ENCODE assay signal across 8 cellular contexts in genomic region chr17:7916799-7917198, GRCh38. TPM values are rescaled to one million over a fixed set of nuclear protein-coding genes. Genes with fewer than 3 reads are reported as not detected.
DNase-seq lines count a peak whose midpoint lies in the region; ATAC-seq and TF ChIP-seq lines count a peak whose summit lies in the region.

No MANE protein-coding gene starts in this region.

- ATAC-seq in activated T-cell treated with anti-CD3 and anti-CD28 coated beads, Interleukin-2, amount 50 U/mL, for 72 hours (replicated peaks in 1 of 2), result no peak
- ATAC-seq in left lung (peak; percentile 1), HG03460 (IDR thresholded peaks at IDR 0.05; ENCODE audit: unreplicated experiment) (no peak), GM21717 (IDR thresholded peaks at IDR 0.05; ENCODE audit: unreplicated experiment) (no peak)

- no peak for DNase-seq in activated T-cell treated with anti-CD3 and anti-CD28 coated beads, Interleukin-2, amount 50 U/mL, for 72 hours
- no peak for DNase-seq in activated T-cell treated with anti-CD3 and anti-CD28 coated beads, Interleukin-2, amount 50 U/mL, for 1 hour
- peak; percentile 55 for DNase-seq in adipocyte (ENCODE audit: low read depth)
- DNase-seq in left lung, result no peak
- no peak for DNase-seq in tibial artery
- no peak for DNase-seq in stimulated activated CD4-positive, alpha-beta T cell treated with anti-CD3 and anti-CD28 coated beads, Interleukin-15, amount 100 ng/mL, for 24 hours

- H3K36me3 Mint-ChIP-seq in activated T-cell treated with anti-CD3 and anti-CD28 coated beads, Interleukin-2, amount 50 U/mL, for 72 hours (ENCODE audit: insufficient read depth in 2 of 2), result peaks cover 0 to 2% of the 10 kb centered on the region in 2 donors

- H3K36me3 ChIP-seq in adipocyte (ENCODE audit: control insufficient read depth, insufficient read depth, low read length, severe bottlenecking), result peaks cover 3% of the 10 kb centered on the region
- H3K36me3 ChIP-seq in left lung, result peaks cover 0 to 7% of the 10 kb centered on the region in 2 donors
- peaks cover 0 to 6% (median 0%) of the 10 kb centered on the region in 3 donors for H3K36me3 ChIP-seq in tibial artery

- peaks cover 17% of the 10 kb centered on the region for H3K4me1 ChIP-seq in adipocyte (ENCODE audit: control insufficient read depth, insufficient read depth, low read length)
- H3K4me1 ChIP-seq in left lung, result peaks cover 16 to 26% of the 10 kb centered on the region in 2 donors
- H3K4me1 ChIP-seq in tibial artery, result peaks cover 0 to 22% (median 14%) of the 10 kb centered on the region in 4 donors

- intact Hi-C loops in left lung (cut with DNase I), result no loop called here
- intact Hi-C loops in tibial artery (cut with DNase I; ENCODE audit: low total_unique reads), result no loop called here

- H3K9me3 Mint-ChIP-seq in activated T-cell treated with anti-CD3 and anti-CD28 coated beads, Interleukin-2, amount 50 U/mL, for 72 hours, result no peaks in the 10 kb centered on the region

- H3K27me3 ChIP-seq in adipocyte (replicated peaks; ENCODE audit: control insufficient read depth, insufficient read depth, low read length) (no peaks in the 10 kb centered on the region), left lung (no peaks in the 10 kb centered on the region), tibial artery (no peaks in the 10 kb centered on the region)

- H3K4me3 ChIP-seq in adipocyte (ENCODE audit: low read length) (peak overlapping the region; percentile 82), left lung (no peak overlapping the region), tibial artery (peak overlapping the region in 1 of 2 donors; percentile 59)

- H3K27ac ChIP-seq in left lung, result peak overlapping the region; percentile 94 to 96
- peak overlapping the region; percentile 85 to 93 for H3K27ac ChIP-seq in tibial artery

- peak overlapping the region; percentile 40 for H3K27ac Mint-ChIP-seq in activated T-cell treated with anti-CD3 and anti-CD28 coated beads, Interleukin-2, amount 50 U/mL, for 72 hours

- H3K9ac ChIP-seq in adipocyte (ENCODE audit: low read length), result peak overlapping the region; percentile 84

- H3K4me3 Mint-ChIP-seq in activated T-cell treated with anti-CD3 and anti-CD28 coated beads, Interleukin-2, amount 50 U/mL, for 72 hours, result peak overlapping the region; percentile 87 to 88

- no peaks in the 10 kb centered on the region for H3K27me3 Mint-ChIP-seq in activated T-cell treated with anti-CD3 and anti-CD28 coated beads, Interleukin-2, amount 50 U/mL, for 72 hours (ENCODE audit: low read depth)

- H3K9me3 ChIP-seq in adipocyte (ENCODE audit: control insufficient read depth, low read length), result no peaks in the 10 kb centered on the region
- H3K9me3 ChIP-seq in left lung, result no peaks in the 10 kb centered on the region
- no peaks in the 10 kb centered on the region for H3K9me3 ChIP-seq in tibial artery

- H3K4me1 Mint-ChIP-seq in activated T-cell treated with anti-CD3 and anti-CD28 coated beads, Interleukin-2, amount 50 U/mL, for 72 hours (ENCODE audit: low read depth), result peaks cover 40% of the 10 kb centered on the region

- TF ChIP-seq CTCF in left lung (IDR thresholded peaks at IDR 0.05) (no peak), tibial artery (IDR thresholded peaks at IDR 0.05) (no peak)

RNA-seq across cellular contexts. Expression of gene RNF227, which starts 0.7 kb away (rescaled TPM):
- total RNA-seq in activated T-cell treated with anti-CD3 and anti-CD28 coated beads, Interleukin-2, amount 50 U/mL, for 72 hours, result 1 to 10 TPM; 2.5 to 3.7 TPM
- total RNA-seq in left lung, result 1 to 10 TPM; 4.5 to 5.1 TPM

RNA-seq across cellular contexts. Expression of gene KCNAB3, which starts 12.9 kb away (rescaled TPM):
- 10 to 100 TPM; 10.2 to 10.3 TPM for total RNA-seq in activated T-cell treated with anti-CD3 and anti-CD28 coated beads, Interleukin-2, amount 50 U/mL, for 72 hours
- 1 to 10 TPM; 2.5 to 3.5 TPM for total RNA-seq in left lung

RNA-seq across cellular contexts. Expression of gene TRAPPC1, which starts 14.9 kb away (rescaled TPM):
- 100 to 1,000 TPM; 139 to 150 TPM for total RNA-seq in activated T-cell treated with anti-CD3 and anti-CD28 coated beads, Interleukin-2, amount 50 U/mL, for 72 hours
- 100 to 1,000 TPM; 141 to 181 TPM for total RNA-seq in left lung

RNA-seq across cellular contexts. Expression of gene CNTROB, which starts 15.2 kb away (rescaled TPM):
- 10 to 100 TPM; 61.0 to 62.6 TPM for total RNA-seq in activated T-cell treated with anti-CD3 and anti-CD28 coated beads, Interleukin-2, amount 50 U/mL, for 72 hours
- 10 to 100 TPM; 38.2 to 50.1 TPM for total RNA-seq in left lung

RNA-seq across cellular contexts. Expression of gene CHD3, which starts 28.2 kb away (rescaled TPM):
- total RNA-seq in activated T-cell treated with anti-CD3 and anti-CD28 coated beads, Interleukin-2, amount 50 U/mL, for 72 hours, result 100 to 1,000 TPM; 133 to 140 TPM
- total RNA-seq in left lung, result 100 to 1,000 TPM in 1 of 2 donors, 10 to 100 TPM in 1; 95.3 to 118 TPM
